9 cellular contexts compared by ENCODE assay signal in genomic region chr2:88452151-88452851, GRCh38. TPM values are rescaled to one million over a fixed set of nuclear protein-coding genes. Genes with fewer than 3 reads are reported as not detected.
DNase-seq lines count a peak whose midpoint lies in the region; ATAC-seq, FAIRE-seq and TF ChIP-seq lines count a peak whose summit lies in the region.
"Had no signal": no experiment of that assay in that cellular context is flagged by ENCODE, and none has a peak within 500 bp of the region (broad histone marks: within the 10 kb centered on the region; RNA-seq: fewer than 3 reads in every experiment).

FOXI3 (minus strand) TSS chr2:88452693; CDS start chr2:88452535, 158 bp downstream.

- peaks cover 0 to 7% (median 0%) of the 10 kb centered on the region in 9 donors for H3K9me3 Mint-ChIP-seq in naive thymus-derived CD8-positive, alpha-beta T cell

- POLR2A ChIA-PET in GM12878 (lab: Charles Lee), result no interaction called here
- POLR2A ChIA-PET in naive thymus-derived CD8-positive, alpha-beta T cell (lab: Charles Lee), result no interaction called here

- H3K4me1 ChIP-seq in HUES64 (ENCODE audit: insufficient read depth, low read length) (peaks cover 12% of the 10 kb centered on the region; the same call in 1 of the 2 replicates), GM12878 (ENCODE audit: control insufficient read depth, insufficient read depth, low read length) (no peaks in the 10 kb centered on the region)

- peaks cover 7 to 14% (median 11%) of the 10 kb centered on the region in 4 donors for H3K4me1 Mint-ChIP-seq in naive thymus-derived CD8-positive, alpha-beta T cell

- TF ChIP-seq EP300 in GM12878 (IDR thresholded peaks at IDR 0.05; ENCODE audit: borderline replicate concordance in 1 of 2, control insufficient read depth in 1 of 2, low read depth in 2 of 2, low read length in 2 of 2), result no peak

- H3K27me3 Mint-ChIP-seq in naive thymus-derived CD8-positive, alpha-beta T cell, result peaks cover 37 to 75% (median 63%) of the 10 kb centered on the region in 5 donors

- BruUV-seq in GM12878 (replicated peaks; lab: Mats Ljungman, UMichigan), result no TSS peak

- no peaks in the 10 kb centered on the region for H3K79me2 ChIP-seq in GM12878 (ENCODE audit: control insufficient read depth, insufficient read depth, low read length)

- no peak for FAIRE-seq in GM12878 (lab: Jason Lieb, UNC)

- no peak within 1 kb of the TSS for H2AFZ ChIP-seq in GM12878 (ENCODE audit: control insufficient read depth, low read depth, low read length)

- H3K27me3 ChIP-seq in HUES64 (ENCODE audit: insufficient read depth, low read length) (peaks cover 40% of the 10 kb centered on the region), GM12878 (replicated peaks in 1 of 2; ENCODE audit: control insufficient read depth in 2 of 2, insufficient read depth in 2 of 2, low read length in 1 of 2) (peaks cover 4 to 12% of the 10 kb centered on the region in 2 experiments)

- peak within 1 kb of the TSS in 1 of 10 donors; percentile 44 for H3K27ac Mint-ChIP-seq in naive thymus-derived CD8-positive, alpha-beta T cell

- peak; percentile 29; the same call in 2 of the 3 replicates for ATAC-seq in GM12878
- ATAC-seq in naive thymus-derived CD8-positive, alpha-beta T cell, result peak; percentile 36 to 54

- intact Hi-C loops in GM12878 (cut with micrococcal nuclease; ENCODE audit: unreplicated experiment), result loop anchor here (10.0 kb wide), 1 partner anchor 212 kb away; no protein-coding TSS in a partner anchor

- no peak within 1 kb of the TSS; the same call in 1 of the 2 replicates for H3K27ac ChIP-seq in HUES64 (ENCODE audit: low read depth, low read length)
- H3K27ac ChIP-seq in GM12878 (ENCODE audit: control insufficient read depth, insufficient read depth), result no peak within 1 kb of the TSS

- peak within 1 kb of the TSS; percentile 57; the same call in 1 of the 2 replicates for H3K4me2 ChIP-seq in GM12878 (ENCODE audit: control insufficient read depth, insufficient read depth)

- WGBS in HUES64, result under 1% methylated on average over 115 of the region's 116 CpGs
- whole genome bisulfite sequencing in GM12878 (ENCODE audit: insufficient coverage, insufficient replicate concordance, low lambda C conversion rate, missing lambda C conversion rate), result 8% methylated on average over 32 of the region's 116 CpGs

- H3K9me3 ChIP-seq in HUES64 (ENCODE audit: insufficient read depth, low read depth, low read length) (no peaks in the 10 kb centered on the region), GM12878 (replicated peaks; ENCODE audit: control insufficient read depth, insufficient read depth, low read length) (no peaks in the 10 kb centered on the region)

- CTCF ChIA-PET in GM12878 (lab: Yijun Ruan, JAX), result no interaction called here

- RAD21 ChIA-PET in GM12878 (lab: Charles Lee; ENCODE audit: unreplicated experiment), result no interaction called here

- DNase-seq in D341Med (ENCODE audit: low spot score) (peak; percentile 61), GM12878 (ENCODE audit: low read depth, low spot score) (no peak), occipital lobe (lab: John Stamatoyannopoulos, UW) (no peak), RPMI8226 (no peak), NCI-H1092 (lab: John Stamatoyannopoulos, UW) (no peak), amygdala (lab: John Stamatoyannopoulos, UW) (no peak)
- DNase-seq in naive thymus-derived CD8-positive, alpha-beta T cell, result peak in 3 of 10 donors; percentile 3 to 10 (median 6)
- DNase-seq: cerebellar nuclear complex had no signal

- TF ChIP-seq CTCF in GM12878 (IDR thresholded peaks at IDR 0.05 in 2 of 3, conservative IDR thresholded peaks at IDR 0.05 in 1 of 3; ENCODE audit: control insufficient read depth in 2 of 3, extremely low read depth in 1 of 3, insufficient read depth in 1 of 3, low read depth in 3 of 3, low read length in 3 of 3), result no peak

- H3K36me3 ChIP-seq in HUES64 (ENCODE audit: insufficient read depth, low read length) (peaks cover 15% of the 10 kb centered on the region), GM12878 (ENCODE audit: control insufficient read depth in 2 of 2, insufficient read depth in 2 of 2, low read length in 1 of 2) (no peaks in the 10 kb centered on the region)

- SMC1A ChIA-PET in GM12878 (lab: Charles Lee; ENCODE audit: uncharacterized antibody, unreplicated experiment), result no interaction called here

- H3K4me3 ChIP-seq in HUES64 (ENCODE audit: low read length) (peak within 1 kb of the TSS; percentile 86), GM12878 (no peak within 1 kb of the TSS)

- H3K36me3 Mint-ChIP-seq in naive thymus-derived CD8-positive, alpha-beta T cell, result peaks cover 0 to 10% (median 3%) of the 10 kb centered on the region in 3 donors

- peak within 1 kb of the TSS; percentile 68 to 87 (median 84) for H3K4me3 Mint-ChIP-seq in naive thymus-derived CD8-positive, alpha-beta T cell

- H3K9ac ChIP-seq in HUES64 (ENCODE audit: low read depth, low read length) (peak within 1 kb of the TSS; percentile 68), GM12878 (ENCODE audit: control insufficient read depth, insufficient read depth, low read length) (no peak within 1 kb of the TSS)

- no peak for TF ChIP-seq RAD21 in GM12878 (IDR thresholded peaks at IDR 0.05; ENCODE audit: insufficient read depth, low read depth, low read length)

- TF ChIP-seq POLR2A in GM12878 (IDR thresholded peaks at IDR 0.05; ENCODE audit: low read depth, low read length), result no peak

- in situ Hi-C loops in GM12878 (cut with MboI), result no loop called here

- no peaks in the 10 kb centered on the region for H4K20me1 ChIP-seq in GM12878 (ENCODE audit: control insufficient read depth, insufficient read depth)

TF ChIP-seq in GM12878, 131 proteins besides CTCF, POLR2A, EP300 and RAD21 (continues in another document):
- no peak for TF ChIP-seq POU2F2 (IDR thresholded peaks at IDR 0.05; ENCODE audit: borderline replicate concordance, low read depth, low read length)
- no peak for TF ChIP-seq TAF1 (IDR thresholded peaks at IDR 0.05; ENCODE audit: borderline replicate concordance, low read depth, low read length)
- TF ChIP-seq RB1 (IDR thresholded peaks at IDR 0.05; ENCODE audit: borderline replicate concordance), result no peak
- TF ChIP-seq SUZ12 (IDR thresholded peaks at IDR 0.05; ENCODE audit: unreplicated experiment), result peak; percentile 88
- TF ChIP-seq CUX1 (IDR thresholded peaks at IDR 0.05; ENCODE audit: insufficient replicate concordance, low read depth, low read length), result no peak
- no peak for TF ChIP-seq NR2C2 (IDR thresholded peaks at IDR 0.05; ENCODE audit: borderline replicate concordance, control insufficient read depth, insufficient read length, low read depth)

RNA-seq across cellular contexts. Expression of gene FOXI3, which starts in this region (rescaled TPM):
- polyA plus RNA-seq in HUES64 (2013, experiment 1 of 2), result 7.1 TPM
- polyA plus RNA-seq in HUES64 (2013, experiment 2 of 2), result 6.3 TPM
- not detected in 2 replicates for total RNA-seq in GM12878 (2013; cell fraction: nucleolus; rRNA removed)
- not detected in 2 replicates for total RNA-seq in GM12878 (2014; rRNA removed)
- not detected in 2 replicates for total RNA-seq in GM12878 (2014; rRNA removed; fragmentation: Illumina TruSeq; extraction: Trizol)
- total RNA-seq in GM12878 (2021), result not detected in 2 replicates
- not detected for polyA plus RNA-seq in GM12878 (2011; ENCODE audit: low read depth)
- polyA plus RNA-seq in GM12878 (2011; rRNA removed), result not detected in 2 replicates
- not detected in 2 replicates for polyA plus RNA-seq in GM12878 (2011; cell fraction: cytosol; rRNA removed)
- polyA plus RNA-seq in GM12878 (2011; cell fraction: nucleus; rRNA removed), result not detected in 2 replicates
- polyA plus RNA-seq in GM12878 (2012), result not detected in 2 replicates
- not detected in 2 replicates for polyA plus RNA-seq in GM12878 (2014; fragmentation: Illumina TruSeq; extraction: Trizol)
- polyA plus RNA-seq in GM12878 (2014; fragmentation: Nextera tagmentation; extraction: Ambion mirVana), result not detected
- polyA plus RNA-seq in GM12878 (2014; rRNA removed), result not detected in 2 replicates
- not detected for polyA plus RNA-seq in GM12878 (2016; fragmentation: Nextera tagmentation; extraction: Ambion mirVana)
- not detected in 2 replicates for polyA minus RNA-seq in GM12878 (2011; rRNA and poly(A)+ RNA removed)
- polyA minus RNA-seq in GM12878 (2011; cell fraction: cytosol; rRNA and poly(A)+ RNA removed), result not detected in 2 replicates
- polyA minus RNA-seq in GM12878 (2011; cell fraction: nucleus; rRNA and poly(A)+ RNA removed), result not detected in 2 replicates
- not detected for total RNA-seq in naive thymus-derived CD8-positive, alpha-beta T cell
- polyA plus RNA-seq in naive thymus-derived CD8-positive, alpha-beta T cell, result not detected
- total RNA-seq in occipital lobe, result 0.47 TPM

Comparison
In these comparisons a context has a peak if more than half of its experiments do, and no peak if none do; other contexts are left out.
1. Peak in ATAC-seq and H3K4me2 ChIP-seq in GM12878; RNA of the gene not detected or under 1 TPM.
2. Peak in ATAC-seq in naive thymus-derived CD8-positive, alpha-beta T cell; RNA of the gene not detected or under 1 TPM.